In genomic region chrX:39298821-39299220, GRCh38 we compare ENCODE assay signal across 23 cellular contexts.
"Had no signal": no experiment of that assay in that cellular context is flagged by ENCODE, and none has a peak within 500 bp of the region (broad histone marks: within the 10 kb centered on the region; RNA-seq: fewer than 3 reads in every experiment).

No MANE protein-coding gene starts in this region.

- H3K27me3 Mint-ChIP-seq: activated CD4-positive, alpha-beta T cell treated with anti-CD3 and anti-CD28 coated beads, Interleukin-2, amount 10 ng/mL, durations not matched to agents 7 days and 5 days had no signal

- ATAC-seq: gastrocnemius medialis; left lung; natural killer cell treated with Interleukin-12 subunit alpha and Interleukin-12 subunit beta and Interleukin-15 and Interleukin-18, amount 100 ng/mL, for 72 hours; stimulated activated memory B cell treated with anti-CD40 and anti-IgM and Interleukin-4, amounts not matched to agents 10 μg/mL and 1 μg/mL and 100 μg/mL, for 72 hours had no signal

- H3K27ac ChIP-seq: cardiac muscle cell, colonic mucosa, gastrocnemius medialis, left lung, right atrium auricular region, testis, transverse colon had no signal

- H3K4me1 ChIP-seq: colonic mucosa, gastrocnemius medialis, left lung, right atrium auricular region, testis, transverse colon had no signal

- H3K4me3 Mint-ChIP-seq: activated CD4-positive, alpha-beta T cell treated with anti-CD3 and anti-CD28 coated beads, Interleukin-2, amount 10 ng/mL, durations not matched to agents 7 days and 5 days; brain; natural killer cell treated with Interleukin-12 subunit alpha and Interleukin-12 subunit beta and Interleukin-15 and Interleukin-18, amount 100 ng/mL, for 72 hours; stimulated activated memory B cell treated with anti-CD40 and anti-IgM and Interleukin-4, amounts not matched to agents 10 μg/mL and 1 μg/mL and 100 μg/mL, for 72 hours had no signal

- H3K36me3 ChIP-seq: cardiac muscle cell, colonic mucosa, gastrocnemius medialis, left lung, right atrium auricular region, transverse colon had no signal

- DNase-seq: activated CD4-positive, alpha-beta T cell treated with anti-CD3 and anti-CD28 coated beads, Interleukin-2, amount 10 ng/mL, durations not matched to agents 7 days and 5 days; activated naive CD4-positive, alpha-beta T cell; anterior cingulate cortex; cerebellar nuclear complex; colonic mucosa; effector memory CD4-positive, alpha-beta T cell; gastrocnemius medialis; glutamatergic neuron; left lung; mesendoderm; stimulated activated CD4-positive, alpha-beta T cell treated with anti-CD3 and anti-CD28 coated beads, Interleukin-1b, Interleukin-23, amount 100 ng/mL, for 48 hours; stimulated activated CD4-positive, alpha-beta T cell treated with anti-CD3 and anti-CD28 coated beads, Interleukin-4, amount 100 ng/mL, for 4 hours; stimulated activated CD8-positive, alpha-beta memory T cell treated with anti-CD3 and anti-CD28 coated beads, Interleukin-4, amount 100 ng/mL, for 48 hours; T-helper 2 cell; testis; transverse colon had no signal

- H3K9me3 Mint-ChIP-seq: natural killer cell treated with Interleukin-12 subunit alpha and Interleukin-12 subunit beta and Interleukin-15 and Interleukin-18, amount 100 ng/mL, for 72 hours had no signal

- H3K27ac Mint-ChIP-seq: activated CD4-positive, alpha-beta T cell treated with anti-CD3 and anti-CD28 coated beads, Interleukin-2, amount 10 ng/mL, durations not matched to agents 7 days and 5 days; natural killer cell treated with Interleukin-12 subunit alpha and Interleukin-12 subunit beta and Interleukin-15 and Interleukin-18, amount 100 ng/mL, for 72 hours; stimulated activated memory B cell treated with anti-CD40 and anti-IgM and Interleukin-4, amounts not matched to agents 10 μg/mL and 1 μg/mL and 100 μg/mL, for 72 hours had no signal

- H3K36me3 Mint-ChIP-seq: brain; natural killer cell treated with Interleukin-12 subunit alpha and Interleukin-12 subunit beta and Interleukin-15 and Interleukin-18, amount 100 ng/mL, for 72 hours; stimulated activated memory B cell treated with anti-CD40 and anti-IgM and Interleukin-4, amounts not matched to agents 10 μg/mL and 1 μg/mL and 100 μg/mL, for 72 hours had no signal

- H3K4me1 Mint-ChIP-seq: activated CD4-positive, alpha-beta T cell treated with anti-CD3 and anti-CD28 coated beads, Interleukin-2, amount 10 ng/mL, durations not matched to agents 7 days and 5 days had no signal

- H3K27me3 ChIP-seq: cardiac muscle cell, colonic mucosa, left lung, right atrium auricular region, testis, transverse colon had no signal

- H3K9me3 ChIP-seq: colonic mucosa, gastrocnemius medialis, testis, transverse colon had no signal

- H3K4me3 ChIP-seq: cardiac muscle cell, colonic mucosa, gastrocnemius medialis, left lung, lung, right atrium auricular region, smooth muscle cell, testis, transverse colon had no signal

- H3K4me2 ChIP-seq: smooth muscle cell had no signal
